In the genomic region with DNA sequence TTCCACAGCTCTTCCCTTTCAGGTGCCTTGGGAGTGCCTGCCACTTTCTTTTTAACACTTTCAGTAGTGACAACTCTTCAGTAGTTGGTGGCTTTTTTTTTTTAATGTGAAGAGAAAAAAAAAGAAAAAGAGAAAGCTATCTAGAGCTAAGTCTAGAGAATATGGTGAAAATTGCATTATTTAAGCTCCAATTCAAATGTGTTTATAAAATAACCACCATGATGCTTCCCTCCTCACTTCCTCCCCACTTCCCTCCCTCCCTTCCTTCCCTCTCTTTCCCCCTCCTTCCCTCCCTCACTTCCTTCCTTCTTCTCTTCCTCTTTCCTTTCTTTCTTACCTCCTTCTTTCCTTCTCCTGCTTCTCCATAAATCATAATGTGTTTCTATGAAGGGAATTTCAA, we compare ENCODE assay signal across 40 cellular contexts.
"Had no signal": no experiment of that assay in that cellular context is flagged by ENCODE, and none has a peak within 500 bp of the region (broad histone marks: within the 10 kb centered on the region; RNA-seq: fewer than 3 reads in every experiment).

No MANE protein-coding gene starts in this region.

- H3K4me3 Mint-ChIP-seq: activated CD4-positive, alpha-beta memory T cell treated with anti-CD3 and anti-CD28 coated beads, Interleukin-2, amount 10 ng/mL, durations not matched to agents 7 days and 5 days; activated CD4-positive, alpha-beta T cell treated with anti-CD3 and anti-CD28 coated beads for 36 hours; activated CD4-positive, alpha-beta T cell treated with anti-CD3 and anti-CD28 coated beads, Interleukin-2, amount 10 ng/mL, durations not matched to agents 7 days and 5 days; activated CD8-positive, alpha-beta memory T cell treated with anti-CD3 and anti-CD28 coated beads, Interleukin-2, amount 10 ng/mL, durations not matched to agents 7 days and 5 days; activated CD8-positive, alpha-beta T cell treated with anti-CD3 and anti-CD28 coated beads, Interleukin-2, amount 10 ng/mL, durations not matched to agents 7 days and 5 days; activated naive CD4-positive, alpha-beta T cell treated with anti-CD3 and anti-CD28 coated beads for 36 hours; activated naive CD8-positive, alpha-beta T cell treated with anti-CD3 and anti-CD28 coated beads for 36 hours; activated T-cell treated with anti-CD3 and anti-CD28 coated beads, Interleukin-2, amount 50 U/mL, for 4 hours; activated T-cell treated with anti-CD3 and anti-CD28 coated beads, Interleukin-2, amount 50 U/mL, for 72 hours; activated T-helper 1 cell treated with anti-CD3 and anti-CD28 coated beads, Interleukin-12 subunit alpha, Interleukin-12 subunit beta, Interleukin-2, Interleukin-4 antibody, amounts not matched to agents 30 ng/mL and 10 ng/mL and 1 ng/mL, durations not matched to agents 14 hours and 24 hours and 36 hours; activated T-helper 17 cell treated with anti-CD3 and anti-CD28 coated beads, Interleukin-2, amount 50 U/mL, for 72 hours; brain; central memory CD8-positive, alpha-beta T cell; T-helper 1 cell treated with Interleukin-12 subunit alpha and Interleukin-12 subunit beta and Interleukin-4 antibody, amounts not matched to agents 30 μg/mL and 1 μg/mL, for 36 hours; T-helper 2 cell treated with Interferon-gamma antibody and Interleukin-4, amounts not matched to agents 5 μg/mL and 100 μg/mL, for 36 hours; WTC11 had no signal

- H3K36me3 ChIP-seq: ascending aorta, cardiac muscle cell, WERI-Rb-1 had no signal

- H3K27me3 Mint-ChIP-seq: activated CD4-positive, alpha-beta memory T cell treated with anti-CD3 and anti-CD28 coated beads, Interleukin-2, amount 10 ng/mL, durations not matched to agents 7 days and 5 days; activated CD4-positive, alpha-beta T cell treated with anti-CD3 and anti-CD28 coated beads, Interleukin-2, amount 10 ng/mL, durations not matched to agents 7 days and 5 days; activated CD8-positive, alpha-beta memory T cell treated with anti-CD3 and anti-CD28 coated beads, Interleukin-2, amount 10 ng/mL, durations not matched to agents 7 days and 5 days; brain; central memory CD8-positive, alpha-beta T cell had no signal

- H3K36me3 Mint-ChIP-seq: activated CD8-positive, alpha-beta memory T cell treated with anti-CD3 and anti-CD28 coated beads, Interleukin-2, amount 10 ng/mL, durations not matched to agents 7 days and 5 days; activated naive CD4-positive, alpha-beta T cell treated with anti-CD3 and anti-CD28 coated beads, Interleukin-2, amount 50 U/mL, for 72 hours; activated naive CD8-positive, alpha-beta T cell treated with anti-CD3 and anti-CD28 coated beads for 36 hours; brain had no signal

- H3K27me3 ChIP-seq: ascending aorta, cardiac muscle cell had no signal

- ATAC-seq: activated CD4-positive, alpha-beta T cell treated with anti-CD3 and anti-CD28 coated beads for 36 hours; activated CD4-positive, CD25-positive, alpha-beta regulatory T cell treated with anti-CD3 and anti-CD28 coated beads, Interleukin-2, amount 50 U/mL, for 24 hours; activated CD8-positive, alpha-beta memory T cell treated with anti-CD3 and anti-CD28 coated beads, Interleukin-2, amount 10 ng/mL, durations not matched to agents 7 days and 5 days; activated CD8-positive, alpha-beta T cell treated with anti-CD3 and anti-CD28 coated beads, Interleukin-2, amount 10 ng/mL, durations not matched to agents 7 days and 5 days; activated naive CD4-positive, alpha-beta T cell treated with anti-CD3 and anti-CD28 coated beads, Interleukin-2, amount 50 U/mL, for 72 hours; activated T-cell treated with anti-CD3 and anti-CD28 coated beads, Interleukin-2, amount 50 U/mL, for 4 hours; activated T-cell treated with anti-CD3 and anti-CD28 coated beads, Interleukin-2, amount 50 U/mL, for 72 hours; activated T-helper 17 cell treated with anti-CD3 and anti-CD28 coated beads, Interleukin-2, amount 50 U/mL, for 72 hours; WTC11 had no signal

- H3K4me1 Mint-ChIP-seq: activated CD4-positive, alpha-beta memory T cell treated with anti-CD3 and anti-CD28 coated beads, Interleukin-2, amount 10 ng/mL, durations not matched to agents 7 days and 5 days; activated CD4-positive, alpha-beta T cell treated with anti-CD3 and anti-CD28 coated beads for 36 hours; activated CD4-positive, alpha-beta T cell treated with anti-CD3 and anti-CD28 coated beads, Interleukin-2, amount 10 ng/mL, durations not matched to agents 7 days and 5 days; activated CD8-positive, alpha-beta memory T cell treated with anti-CD3 and anti-CD28 coated beads, Interleukin-2, amount 10 ng/mL, durations not matched to agents 7 days and 5 days; activated naive CD8-positive, alpha-beta T cell treated with anti-CD3 and anti-CD28 coated beads for 36 hours; activated T-helper 17 cell treated with anti-CD3 and anti-CD28 coated beads, Interleukin-2, amount 50 U/mL, for 72 hours; central memory CD8-positive, alpha-beta T cell; WTC11 had no signal

- DNase-seq: activated CD4-positive, alpha-beta memory T cell treated with anti-CD3 and anti-CD28 coated beads, Interleukin-2, amount 10 ng/mL, durations not matched to agents 7 days and 5 days; activated CD4-positive, alpha-beta T cell treated with anti-CD3 and anti-CD28 coated beads for 1 hour; activated CD4-positive, alpha-beta T cell treated with anti-CD3 and anti-CD28 coated beads for 36 hours; activated CD4-positive, alpha-beta T cell treated with anti-CD3 and anti-CD28 coated beads for 48 hours; activated CD4-positive, alpha-beta T cell treated with anti-CD3 and anti-CD28 coated beads, Interleukin-2, amount 10 ng/mL, durations not matched to agents 7 days and 5 days; activated CD4-positive, alpha-beta T cell treated with anti-CD3 and anti-CD28 coated beads, Interleukin-2, amount 50 U/mL, for 48 hours; activated CD4-positive, CD25-positive, alpha-beta regulatory T cell; activated CD8-positive, alpha-beta memory T cell treated with anti-CD3 and anti-CD28 coated beads for 24 hours; activated CD8-positive, alpha-beta memory T cell treated with anti-CD3 and anti-CD28 coated beads, Interleukin-2, amount 10 ng/mL, durations not matched to agents 7 days and 5 days; activated CD8-positive, alpha-beta memory T cell treated with anti-CD3 and anti-CD28 coated beads, Interleukin-2, amount 50 U/mL, for 48 hours; activated CD8-positive, alpha-beta T cell treated with anti-CD3 and anti-CD28 coated beads, Interleukin-2, amount 10 ng/mL, durations not matched to agents 7 days and 5 days; activated effector memory CD4-positive, alpha-beta T cell treated with anti-CD3 and anti-CD28 coated beads, Interleukin-2, amount 50 U/mL, for 16 hours; activated gamma-delta T cell treated with Interleukin-2 at 50 U/mL for 16 hours; activated naive CD4-positive, alpha-beta T cell; activated naive CD4-positive, alpha-beta T cell treated with anti-CD3 and anti-CD28 coated beads for 36 hours; activated naive CD4-positive, alpha-beta T cell treated with anti-CD3 and anti-CD28 coated beads, Interleukin-2, amount 50 U/mL, for 16 hours; activated naive CD8-positive, alpha-beta T cell treated with anti-CD3 and anti-CD28 coated beads for 36 hours; activated T-cell treated with anti-CD3 and anti-CD28 coated beads, Interleukin-2, amount 50 U/mL, for 4 hours; activated T-cell treated with anti-CD3 and anti-CD28 coated beads, Interleukin-2, amount 50 U/mL, for 72 hours; amygdala; anterior cingulate cortex; caudate nucleus; cerebellar nuclear complex; T-helper 1 cell; T-helper 2 cell; T-helper 9 cell; WERI-Rb-1 had no signal

- H3K4me1 ChIP-seq: ascending aorta had no signal

- FAIRE-seq: bronchial epithelial cell, TTC549 had no signal

- H3K4me3 ChIP-seq: ascending aorta, cardiac muscle cell had no signal

- H3K9me3 Mint-ChIP-seq: activated naive CD8-positive, alpha-beta T cell treated with anti-CD3 and anti-CD28 coated beads for 36 hours; activated T-cell treated with anti-CD3 and anti-CD28 coated beads, Interleukin-2, amount 50 U/mL, for 4 hours; activated T-helper 1 cell treated with anti-CD3 and anti-CD28 coated beads, Interleukin-12 subunit alpha, Interleukin-12 subunit beta, Interleukin-2, Interleukin-4 antibody, amounts not matched to agents 30 ng/mL and 10 ng/mL and 1 ng/mL, durations not matched to agents 14 hours and 24 hours and 36 hours; T-helper 1 cell treated with Interleukin-12 subunit alpha and Interleukin-12 subunit beta and Interleukin-4 antibody, amounts not matched to agents 30 μg/mL and 1 μg/mL, for 36 hours; T-helper 2 cell treated with Interferon-gamma antibody and Interleukin-4, amounts not matched to agents 5 μg/mL and 100 μg/mL, for 36 hours had no signal

- H3K27ac ChIP-seq: ascending aorta, cardiac muscle cell, WERI-Rb-1 had no signal

- H3K27ac Mint-ChIP-seq: activated CD4-positive, alpha-beta memory T cell treated with anti-CD3 and anti-CD28 coated beads, Interleukin-2, amount 10 ng/mL, durations not matched to agents 7 days and 5 days; activated CD4-positive, alpha-beta T cell treated with anti-CD3 and anti-CD28 coated beads for 36 hours; activated CD4-positive, alpha-beta T cell treated with anti-CD3 and anti-CD28 coated beads, Interleukin-2, amount 10 ng/mL, durations not matched to agents 7 days and 5 days; activated CD8-positive, alpha-beta memory T cell treated with anti-CD3 and anti-CD28 coated beads, Interleukin-2, amount 10 ng/mL, durations not matched to agents 7 days and 5 days; activated CD8-positive, alpha-beta T cell treated with anti-CD3 and anti-CD28 coated beads, Interleukin-2, amount 10 ng/mL, durations not matched to agents 7 days and 5 days; activated naive CD4-positive, alpha-beta T cell treated with anti-CD3 and anti-CD28 coated beads for 36 hours; activated naive CD4-positive, alpha-beta T cell treated with anti-CD3 and anti-CD28 coated beads, Interleukin-2, amount 50 U/mL, for 72 hours; activated naive CD8-positive, alpha-beta T cell treated with anti-CD3 and anti-CD28 coated beads for 36 hours; activated T-cell treated with anti-CD3 and anti-CD28 coated beads, Interleukin-2, amount 50 U/mL, for 72 hours; activated T-helper 1 cell treated with anti-CD3 and anti-CD28 coated beads, Interleukin-12 subunit alpha, Interleukin-12 subunit beta, Interleukin-2, Interleukin-4 antibody, amounts not matched to agents 30 ng/mL and 10 ng/mL and 1 ng/mL, durations not matched to agents 14 hours and 24 hours and 36 hours; activated T-helper 17 cell treated with anti-CD3 and anti-CD28 coated beads, Interleukin-2, amount 50 U/mL, for 72 hours; brain; T-helper 1 cell treated with Interleukin-12 subunit alpha and Interleukin-12 subunit beta and Interleukin-4 antibody, amounts not matched to agents 30 μg/mL and 1 μg/mL, for 36 hours; T-helper 2 cell treated with Interferon-gamma antibody and Interleukin-4, amounts not matched to agents 5 μg/mL and 100 μg/mL, for 36 hours; WTC11 had no signal

- H3K9me3 ChIP-seq: ascending aorta had no signal
